In the genomic region with DNA sequence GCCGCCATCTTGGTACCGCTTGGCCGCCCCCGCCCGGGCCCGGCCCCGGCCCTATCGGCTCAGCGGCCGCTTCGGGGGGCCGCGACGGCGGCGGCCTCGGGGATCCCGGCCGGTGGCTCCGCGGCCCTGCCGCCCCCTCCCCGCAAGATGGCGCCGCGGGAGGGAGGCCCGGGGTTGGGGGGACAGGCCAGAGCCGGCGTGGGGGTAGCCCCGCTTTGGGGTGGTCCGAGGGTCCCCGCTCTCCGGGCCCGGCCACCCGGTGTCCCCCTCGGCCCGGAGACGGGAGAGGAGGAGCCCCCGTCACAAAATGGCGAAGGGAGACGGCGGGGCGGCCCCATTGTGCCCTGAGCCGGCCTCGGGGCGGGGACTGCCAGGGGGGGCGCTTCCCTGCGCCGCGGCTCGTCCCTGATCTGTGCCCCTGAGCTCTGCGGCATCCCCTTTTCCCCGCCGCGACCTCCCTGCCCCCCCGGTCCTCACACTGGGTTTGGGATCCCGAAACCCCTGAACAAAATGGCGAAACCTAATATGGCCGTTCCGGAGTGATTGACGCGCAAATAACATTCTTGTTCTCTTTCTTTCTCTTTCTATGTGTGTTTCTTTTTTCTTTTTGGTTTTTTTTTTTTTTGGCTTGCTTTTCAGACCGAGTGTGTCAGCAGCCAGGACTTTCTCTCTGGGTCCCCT, we compare ENCODE assay signal across 8 cellular contexts. TPM values are rescaled to one million over a fixed set of nuclear protein-coding genes. Genes with fewer than 3 reads are reported as not detected.
DNase-seq lines count a peak whose midpoint lies in the region; ATAC-seq and TF ChIP-seq lines count a peak whose summit lies in the region.

No MANE protein-coding gene starts in this region.

- H3K27me3 ChIP-seq in HCT116 (ENCODE audit: insufficient read depth, low read length) (no peaks in the 10 kb centered on the region), neutrophil (peaks cover 4% of the 10 kb centered on the region), aorta (ENCODE audit: control insufficient read depth in 1 of 2, insufficient read depth in 2 of 2, low read length in 1 of 2) (peaks cover 0 to 2% of the 10 kb centered on the region in 2 donors)

- intact Hi-C loops in HCT116 (cut with micrococcal nuclease) = no loop called here
- intact Hi-C loops in aorta (cut with DNase I) = loop anchor here in 1 of 2 donors (5.0 kb wide), 1 partner anchor 45 kb away; no protein-coding TSS in a partner anchor

- H3K9me2 ChIP-seq in HCT116 (ENCODE audit: insufficient read depth) = no peaks in the 10 kb centered on the region

- no peak overlapping the region for H2AFZ ChIP-seq in HCT116 (ENCODE audit: low read depth, low read length, poor library complexity, severe bottlenecking)

- H3K36me3 ChIP-seq in HCT116 (ENCODE audit: control insufficient read depth in 1 of 2, insufficient read depth in 2 of 2, low read length in 2 of 2) (peaks cover 15 to 29% of the 10 kb centered on the region in 2 experiments; a peak in 3 of 4 replicates), neutrophil (peaks cover 38% of the 10 kb centered on the region), aorta (ENCODE audit: control insufficient read depth in 1 of 2, insufficient read depth in 2 of 2, low read length in 1 of 2) (no peaks in the 10 kb centered on the region)

- H3K27ac ChIP-seq in HCT116 (ENCODE audit: low read depth, low read length) (peak overlapping the region; percentile 91), neutrophil (peak overlapping the region; percentile 100), aorta (ENCODE audit: low read depth in 1 of 2, low read length in 2 of 2) (peak overlapping the region; percentile 97 to 98)

- peaks cover 29 to 64% of the 10 kb centered on the region in 2 experiments for H3K4me1 ChIP-seq in HCT116 (ENCODE audit: control insufficient read depth in 1 of 2, insufficient read depth in 2 of 2, low read length in 2 of 2)
- peaks cover 41 to 54% of the 10 kb centered on the region in 2 experiments for H3K4me1 ChIP-seq in neutrophil (ENCODE audit: control insufficient read depth in 1 of 2, insufficient read depth in 1 of 2, low read depth in 1 of 2, low read length in 1 of 2)
- H3K4me1 ChIP-seq in aorta (ENCODE audit: control insufficient read depth in 1 of 2, insufficient read depth in 2 of 2, low read length in 2 of 2) = peaks cover 0 to 4% of the 10 kb centered on the region in 2 donors

- TF ChIP-seq POLR2A in HCT116 (IDR thresholded peaks at IDR 0.05; ENCODE audit: borderline replicate concordance, extremely low read depth, insufficient read depth, insufficient read length) = no peak

- H3K79me2 ChIP-seq in HCT116 (ENCODE audit: insufficient read depth, low read length) = peaks cover 58% of the 10 kb centered on the region

- TF ChIP-seq RAD21 in HCT116 (IDR thresholded peaks at IDR 0.05; ENCODE audit: low read depth) = no peak

- DNase-seq in HCT116 (ENCODE audit: low read depth, low spot score) = no peak
- DNase-seq in NCI-H226 = peak; percentile 26
- DNase-seq in activated T-helper 1 cell treated with anti-CD3 and anti-CD28 coated beads, Interleukin-2, amount 50 U/mL, for 16 hours (ENCODE audit: low read depth in 1 of 2, low spot score in 1 of 2) = peak; percentile 13 to 35
- DNase-seq in fibroblast of villous mesenchyme (ENCODE audit: low read depth) = peak; percentile 25
- peak; percentile 65 to 83 for DNase-seq in aorta
- no peak for DNase-seq in GM19240 (ENCODE audit: insufficient read length, low spot score)

- peak; percentile 15; the same call in 1 of the 2 replicates for ATAC-seq in HCT116
- ATAC-seq in aorta (ENCODE audit: low FRiP score) = peak; percentile 11

- H3K4me2 ChIP-seq in HCT116 (ENCODE audit: low read length) = peak overlapping the region; percentile 89

- H3K9me3 ChIP-seq in HCT116 (ENCODE audit: control insufficient read depth in 1 of 2, insufficient read depth in 1 of 2, low read depth in 1 of 2, low read length in 2 of 2) (no peaks in the 10 kb centered on the region), neutrophil (no peaks in the 10 kb centered on the region), aorta (ENCODE audit: control insufficient read depth, low read length) (no peaks in the 10 kb centered on the region)

- peak overlapping the region; percentile 94 for H3K9ac ChIP-seq in HCT116 (ENCODE audit: low read length)

- WGBS in aorta, 2 donors = 0 to 1% methylated on average over 37 to 63 of the region's 63 CpGs

- CTCF ChIA-PET in HCT116 (lab: Charles Lee) = no interaction called here

- H4K20me1 ChIP-seq in HCT116 (ENCODE audit: insufficient read depth) = peaks cover 33% of the 10 kb centered on the region; the same call in 1 of the 2 replicates

- RAD21 ChIA-PET in HCT116 (lab: Charles Lee; ENCODE audit: low non-redundant PET in 1 of 2, low total read pairs in 2 of 2, uncharacterized antibody in 2 of 2, unreplicated experiment in 2 of 2) = interaction anchor here in 1 of 2 experiments (0.6 kb wide), 1 partner anchor 17 kb away, joined by 3 read pairs; no protein-coding TSS in a partner anchor

- POLR2A ChIA-PET in HCT116 (lab: Charles Lee) = interaction anchor here (1.3 to 7.7 kb wide), 4 partner anchors 14 to 33 kb away, joined by 5 to 183 read pairs (median 6); no protein-coding TSS in a partner anchor

- H3K4me3 ChIP-seq in GM08714 (ENCODE audit: low read length) (peak overlapping the region; percentile 86), HCT116 (replicated peaks in 1 of 2; ENCODE audit: low read depth in 1 of 2, low read length in 2 of 2) (peak overlapping the region; percentile 66 to 92), fibroblast of villous mesenchyme (ENCODE audit: low read depth, low read length) (peak overlapping the region; percentile 97), neutrophil (ENCODE audit: low read depth in 1 of 2, low read length in 1 of 2) (peak overlapping the region; percentile 75 to 100), aorta (ENCODE audit: low read length in 2 of 2) (peak overlapping the region; percentile 94 to 99)

- no peak for TF ChIP-seq CTCF in HCT116 (IDR thresholded peaks at IDR 0.05 in 2 of 3, conservative IDR thresholded peaks at IDR 0.05 in 1 of 3; ENCODE audit: borderline replicate concordance in 1 of 3, insufficient read depth in 1 of 3, low read depth in 2 of 3, low read length in 2 of 3)
- TF ChIP-seq CTCF in fibroblast of villous mesenchyme (IDR thresholded peaks at IDR 0.05; ENCODE audit: insufficient read depth, low read depth, low read length) = no peak
- TF ChIP-seq CTCF in neutrophil (IDR thresholded peaks at IDR 0.05) = no peak

- no TSS peak for BruUV-seq in HCT116 (replicated peaks; lab: Mats Ljungman, UMichigan)

TF ChIP-seq in HCT116, 20 proteins besides CTCF, POLR2A, EP300 and RAD21:
- TF ChIP-seq CEBPB (IDR thresholded peaks at IDR 0.05; ENCODE audit: low read depth) = no peak
- TF ChIP-seq POLR2AphosphoS5 (IDR thresholded peaks at IDR 0.05; ENCODE audit: low read depth, low read length) = peak; percentile 43
- TF ChIP-seq JUND (IDR thresholded peaks at IDR 0.05) = no peak
- peak; percentile 64 for TF ChIP-seq YY1 (IDR thresholded peaks at IDR 0.05; ENCODE audit: extremely low read depth, insufficient replicate concordance, low read depth, low read length)
- 0 out of 2 replicates have a peak, but pooled peaks have one; percentile 1 for TF ChIP-seq ZFX (IDR thresholded peaks at IDR 0.05)
- TF ChIP-seq SP1 (IDR thresholded peaks at IDR 0.05; ENCODE audit: low read depth) = no peak
- no peak for TF ChIP-seq TCF7L2 (IDR thresholded peaks at IDR 0.05; ENCODE audit: borderline replicate concordance, extremely low read depth, insufficient read depth, insufficient read length)
- no peak for TF ChIP-seq SIN3A (IDR thresholded peaks at IDR 0.05; ENCODE audit: low read depth)
TF ChIP-seq in HCT116: peak in this region for 3.

RNA-seq across cellular contexts. Expression of gene HAPSTR1, which starts 1.0 kb away (rescaled TPM):
- total RNA-seq in HCT116 (2021; ENCODE audit: unreplicated experiment) (54.9 TPM), fibroblast of villous mesenchyme (86.8 and 87.0 TPM in 2 replicates), aorta (10 to 100 TPM; 65.4 to 67.5 TPM)
- 17.2 and 22.8 TPM in 2 replicates for polyA plus RNA-seq in HCT116 (2012)
- polyA plus RNA-seq in aorta = 10 to 100 TPM; 14.0 to 19.2 TPM

Comparison
In these comparisons a context has a peak if more than half of its experiments do, and no peak if none do; other contexts are left out.
1. DNase-seq: peak in NCI-H226 (single experiment), activated T-helper 1 cell treated with anti-CD3 and anti-CD28 coated beads, Interleukin-2, amount 50 U/mL, for 16 hours (2 of 2), fibroblast of villous mesenchyme (single experiment) and aorta (2 of 2); none in HCT116 (single experiment) and GM19240 (single experiment).
2. Peak in every context shown above with its lines, with median percentiles within 50 percentile points of each other: H3K4me3 ChIP-seq and H3K27ac ChIP-seq.